ENCODE assay signal across 29 cellular contexts in genomic region chr12:98059659-98060343, GRCh38.
"Had no signal": no experiment of that assay in that cellular context is flagged by ENCODE, and none has a peak within 500 bp of the region (broad histone marks: within the 10 kb centered on the region; RNA-seq: fewer than 3 reads in every experiment).

No MANE protein-coding gene starts in this region.

- H3K4me3 ChIP-seq: body of pancreas, cardiac muscle cell, colonic mucosa, smooth muscle cell, stomach, suprapubic skin, tibial nerve had no signal

- H3K27me3 ChIP-seq: body of pancreas, cardiac muscle cell, colonic mucosa, stomach, suprapubic skin, tibial nerve had no signal

- H3K9me3 ChIP-seq: body of pancreas, colonic mucosa, stomach, suprapubic skin, tibial nerve had no signal

- H3K4me1 Mint-ChIP-seq: activated B cell treated with CpG ODN at 0.5 μM for 24 hours; activated CD8-positive, alpha-beta memory T cell treated with anti-CD3 and anti-CD28 coated beads, Interleukin-2, amount 10 ng/mL, durations not matched to agents 7 days and 5 days; activated naive CD4-positive, alpha-beta T cell treated with anti-CD3 and anti-CD28 coated beads, Interleukin-2, amount 50 U/mL, for 24 hours; memory B cell; stimulated activated memory B cell treated with anti-CD40 and anti-IgM and Interleukin-4, amounts not matched to agents 10 μg/mL and 1 μg/mL and 100 μg/mL, for 72 hours had no signal

- H3K27me3 Mint-ChIP-seq: activated B cell treated with CpG ODN at 0.5 μM for 24 hours; activated CD8-positive, alpha-beta memory T cell treated with anti-CD3 and anti-CD28 coated beads, Interleukin-2, amount 10 ng/mL, durations not matched to agents 7 days and 5 days; memory B cell; stimulated activated memory B cell treated with anti-CD40 and anti-IgM and Interleukin-4, amounts not matched to agents 10 μg/mL and 1 μg/mL and 100 μg/mL, for 72 hours had no signal

- H3K27ac ChIP-seq: body of pancreas, cardiac muscle cell, colonic mucosa, epithelial cell of prostate, stomach, suprapubic skin had no signal

- H3K27ac Mint-ChIP-seq: activated B cell treated with CpG ODN at 0.5 μM for 24 hours; activated CD8-positive, alpha-beta memory T cell treated with anti-CD3 and anti-CD28 coated beads, Interleukin-2, amount 10 ng/mL, durations not matched to agents 7 days and 5 days; activated CD8-positive, alpha-beta T cell treated with anti-CD3 and anti-CD28 coated beads, Interleukin-2, amount 10 ng/mL, durations not matched to agents 7 days and 5 days; activated naive CD4-positive, alpha-beta T cell treated with anti-CD3 and anti-CD28 coated beads, Interleukin-2, amount 50 U/mL, for 24 hours; activated T-helper 2 cell treated with anti-CD3 and anti-CD28 coated beads, Interferon-gamma antibody, Interleukin-2, Interleukin-4, amounts not matched to agents 10 μg/mL and 5 μg/mL and 100 μg/mL, durations not matched to agents 14 hours and 24 hours and 36 hours; memory B cell; naive thymus-derived CD4-positive, alpha-beta T cell; stimulated activated memory B cell treated with anti-CD40 and anti-IgM and Interleukin-4, amounts not matched to agents 10 μg/mL and 1 μg/mL and 100 μg/mL, for 72 hours; T-helper 2 cell treated with Interferon-gamma antibody and Interleukin-4, amounts not matched to agents 5 μg/mL and 100 μg/mL, for 36 hours had no signal

- ATAC-seq: activated CD8-positive, alpha-beta memory T cell treated with anti-CD3 and anti-CD28 coated beads, Interleukin-2, amount 10 ng/mL, durations not matched to agents 7 days and 5 days; activated CD8-positive, alpha-beta T cell treated with anti-CD3 and anti-CD28 coated beads, Interleukin-2, amount 10 ng/mL, durations not matched to agents 7 days and 5 days; body of pancreas; naive thymus-derived CD4-positive, alpha-beta T cell; stimulated activated memory B cell treated with anti-CD40 and anti-IgM and Interleukin-4, amounts not matched to agents 10 μg/mL and 1 μg/mL and 100 μg/mL, for 72 hours had no signal

- DNase-seq: activated B cell treated with CpG ODN at 0.5 μM for 24 hours; activated CD4-positive, alpha-beta T cell treated with anti-CD3 and anti-CD28 coated beads, Interleukin-2, amount 50 U/mL, for 1 hour; activated CD8-positive, alpha-beta memory T cell treated with anti-CD3 and anti-CD28 coated beads, Interleukin-2, amount 10 ng/mL, durations not matched to agents 7 days and 5 days; activated CD8-positive, alpha-beta T cell treated with anti-CD3 and anti-CD28 coated beads, Interleukin-2, amount 10 ng/mL, durations not matched to agents 7 days and 5 days; activated T-cell treated with anti-CD3 and anti-CD28 coated beads, Interleukin-2, amount 50 U/mL, for 48 hours; aorta; body of pancreas; cerebellar nuclear complex; colonic mucosa; effector CD8-positive, alpha-beta T cell; glutamatergic neuron; islet precursor cell; naive thymus-derived CD4-positive, alpha-beta T cell; posterior cingulate gyrus; stimulated activated CD4-positive, alpha-beta T cell treated with anti-CD3 and anti-CD28 coated beads, Interleukin-1b, Interleukin-23, amount 100 ng/mL, for 48 hours; stimulated activated CD4-positive, alpha-beta T cell treated with anti-CD3 and anti-CD28 coated beads, Interleukin-4, amount 100 ng/mL, for 4 hours; stimulated activated CD8-positive, alpha-beta memory T cell treated with anti-CD3 and anti-CD28 coated beads, Interleukin-4, amount 100 ng/mL, for 48 hours; stomach; T-helper 1 cell had no signal

- H3K36me3 Mint-ChIP-seq: activated CD8-positive, alpha-beta memory T cell treated with anti-CD3 and anti-CD28 coated beads, Interleukin-2, amount 10 ng/mL, durations not matched to agents 7 days and 5 days; activated naive CD4-positive, alpha-beta T cell treated with anti-CD3 and anti-CD28 coated beads, Interleukin-2, amount 50 U/mL, for 24 hours; memory B cell; naive thymus-derived CD4-positive, alpha-beta T cell; stimulated activated memory B cell treated with anti-CD40 and anti-IgM and Interleukin-4, amounts not matched to agents 10 μg/mL and 1 μg/mL and 100 μg/mL, for 72 hours had no signal

- H3K36me3 ChIP-seq: cardiac muscle cell, colonic mucosa, stomach, suprapubic skin, tibial nerve had no signal

- H3K4me3 Mint-ChIP-seq: activated B cell treated with CpG ODN at 0.5 μM for 24 hours; activated CD8-positive, alpha-beta memory T cell treated with anti-CD3 and anti-CD28 coated beads, Interleukin-2, amount 10 ng/mL, durations not matched to agents 7 days and 5 days; activated CD8-positive, alpha-beta T cell treated with anti-CD3 and anti-CD28 coated beads, Interleukin-2, amount 10 ng/mL, durations not matched to agents 7 days and 5 days; activated naive CD4-positive, alpha-beta T cell treated with anti-CD3 and anti-CD28 coated beads, Interleukin-2, amount 50 U/mL, for 24 hours; memory B cell; naive thymus-derived CD4-positive, alpha-beta T cell; stimulated activated memory B cell treated with anti-CD40 and anti-IgM and Interleukin-4, amounts not matched to agents 10 μg/mL and 1 μg/mL and 100 μg/mL, for 72 hours; T-helper 2 cell treated with Interferon-gamma antibody and Interleukin-4, amounts not matched to agents 5 μg/mL and 100 μg/mL, for 36 hours had no signal

- H3K4me1 ChIP-seq: body of pancreas, colonic mucosa, stomach had no signal

- H3K9me3 Mint-ChIP-seq: activated B cell treated with CpG ODN at 0.5 μM for 24 hours; activated naive CD4-positive, alpha-beta T cell treated with anti-CD3 and anti-CD28 coated beads, Interleukin-2, amount 50 U/mL, for 24 hours; activated T-helper 2 cell treated with anti-CD3 and anti-CD28 coated beads, Interferon-gamma antibody, Interleukin-2, Interleukin-4, amounts not matched to agents 10 μg/mL and 5 μg/mL and 100 μg/mL, durations not matched to agents 14 hours and 24 hours and 36 hours; memory B cell; stimulated activated memory B cell treated with anti-CD40 and anti-IgM and Interleukin-4, amounts not matched to agents 10 μg/mL and 1 μg/mL and 100 μg/mL, for 72 hours; T-helper 2 cell treated with Interferon-gamma antibody and Interleukin-4, amounts not matched to agents 5 μg/mL and 100 μg/mL, for 36 hours had no signal
